Comparison of ENCODE assay signal across 1 cellular context in the genomic region with DNA sequence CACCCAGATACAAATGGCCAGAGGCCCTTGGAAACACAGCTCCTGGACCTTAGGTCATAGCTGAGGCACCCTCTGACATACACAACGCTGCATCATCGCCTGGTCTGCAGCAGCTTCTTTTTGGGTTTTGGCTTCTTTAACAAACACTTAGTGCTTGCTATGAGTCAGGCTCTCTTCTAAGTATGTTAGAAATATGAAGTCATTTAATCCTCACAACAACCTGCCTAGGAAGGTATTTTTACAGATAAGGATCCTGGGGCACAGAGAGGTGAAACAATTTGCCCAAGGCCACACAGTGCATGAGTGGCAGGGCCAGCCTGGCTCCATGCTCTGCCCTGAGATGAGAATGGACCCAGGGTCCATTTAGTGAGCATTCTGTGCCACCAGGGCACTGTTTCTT.
TF ChIP-seq lines count a peak whose summit lies in the region.

No MANE protein-coding gene starts in this region.

TF ChIP-seq in HepG2, 621 proteins besides CTCF, POLR2A, EP300 and RAD21 (continued from another document):
- TF ChIP-seq ZNF263 (CRISPR knock-in tag; IDR thresholded peaks at IDR 0.05) (0 out of 2 replicates have a peak, but pooled peaks have one; percentile 9), FOXO4 (CRISPR knock-in tag; conservative IDR thresholded peaks at IDR 0.05) (no peak), CBFB (CRISPR knock-in tag; IDR thresholded peaks at IDR 0.05) (no peak), NFE2L1 (CRISPR knock-in tag; IDR thresholded peaks at IDR 0.05; ENCODE audit: borderline replicate concordance) (no peak), ZNF124 (CRISPR knock-in tag; IDR thresholded peaks at IDR 0.05) (no peak), NFE2L2 (IDR thresholded peaks at IDR 0.05; ENCODE audit: low read length) (no peak), HIC2 (CRISPR knock-in tag; IDR thresholded peaks at IDR 0.05; ENCODE audit: low read depth) (0 out of 2 replicates have a peak, but pooled peaks have one; percentile 22), ZNF768 (CRISPR knock-in tag; IDR thresholded peaks at IDR 0.05) (peak; percentile 97), ATM (IDR thresholded peaks at IDR 0.05; ENCODE audit: borderline replicate concordance) (no peak), SAP130 (CRISPR knock-in tag; IDR thresholded peaks at IDR 0.05; ENCODE audit: low read depth) (no peak), PITX1 (CRISPR knock-in tag; IDR thresholded peaks at IDR 0.05) (no peak)
- TF ChIP-seq, protein P1, sequence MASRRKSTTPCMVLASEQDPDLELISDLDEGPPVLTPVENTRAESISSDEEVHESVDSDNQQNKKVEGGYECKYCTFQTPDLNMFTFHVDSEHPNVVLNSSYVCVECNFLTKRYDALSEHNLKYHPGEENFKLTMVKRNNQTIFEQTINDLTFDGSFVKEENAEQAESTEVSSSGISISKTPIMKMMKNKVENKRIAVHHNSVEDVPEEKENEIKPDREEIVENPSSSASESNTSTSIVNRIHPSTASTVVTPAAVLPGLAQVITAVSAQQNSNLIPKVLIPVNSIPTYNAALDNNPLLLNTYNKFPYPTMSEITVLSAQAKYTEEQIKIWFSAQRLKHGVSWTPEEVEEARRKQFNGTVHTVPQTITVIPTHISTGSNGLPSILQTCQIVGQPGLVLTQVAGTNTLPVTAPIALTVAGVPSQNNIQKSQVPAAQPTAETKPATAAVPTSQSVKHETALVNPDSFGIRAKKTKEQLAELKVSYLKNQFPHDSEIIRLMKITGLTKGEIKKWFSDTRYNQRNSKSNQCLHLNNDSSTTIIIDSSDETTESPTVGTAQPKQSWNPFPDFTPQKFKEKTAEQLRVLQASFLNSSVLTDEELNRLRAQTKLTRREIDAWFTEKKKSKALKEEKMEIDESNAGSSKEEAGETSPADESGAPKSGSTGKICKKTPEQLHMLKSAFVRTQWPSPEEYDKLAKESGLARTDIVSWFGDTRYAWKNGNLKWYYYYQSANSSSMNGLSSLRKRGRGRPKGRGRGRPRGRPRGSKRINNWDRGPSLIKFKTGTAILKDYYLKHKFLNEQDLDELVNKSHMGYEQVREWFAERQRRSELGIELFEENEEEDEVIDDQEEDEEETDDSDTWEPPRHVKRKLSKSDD (CRISPR knock-in tag; IDR thresholded peaks at IDR 0.05; ENCODE audit: low read depth), result no peak
- TF ChIP-seq, protein P2, sequence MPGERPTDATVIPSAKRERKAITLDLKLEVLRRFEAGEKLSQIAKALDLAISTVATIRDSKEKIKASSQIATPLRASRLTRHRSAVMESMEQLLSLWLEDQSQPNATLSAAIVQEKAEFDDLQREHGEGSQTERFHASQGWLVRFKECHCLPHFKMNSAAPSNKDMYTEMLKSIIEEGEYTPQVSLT (CRISPR knock-in tag; IDR thresholded peaks at IDR 0.05; ENCODE audit: borderline replicate concordance, low read depth), result no peak
